Comparison of ENCODE assay signal across 1 cellular context in the genomic region with DNA sequence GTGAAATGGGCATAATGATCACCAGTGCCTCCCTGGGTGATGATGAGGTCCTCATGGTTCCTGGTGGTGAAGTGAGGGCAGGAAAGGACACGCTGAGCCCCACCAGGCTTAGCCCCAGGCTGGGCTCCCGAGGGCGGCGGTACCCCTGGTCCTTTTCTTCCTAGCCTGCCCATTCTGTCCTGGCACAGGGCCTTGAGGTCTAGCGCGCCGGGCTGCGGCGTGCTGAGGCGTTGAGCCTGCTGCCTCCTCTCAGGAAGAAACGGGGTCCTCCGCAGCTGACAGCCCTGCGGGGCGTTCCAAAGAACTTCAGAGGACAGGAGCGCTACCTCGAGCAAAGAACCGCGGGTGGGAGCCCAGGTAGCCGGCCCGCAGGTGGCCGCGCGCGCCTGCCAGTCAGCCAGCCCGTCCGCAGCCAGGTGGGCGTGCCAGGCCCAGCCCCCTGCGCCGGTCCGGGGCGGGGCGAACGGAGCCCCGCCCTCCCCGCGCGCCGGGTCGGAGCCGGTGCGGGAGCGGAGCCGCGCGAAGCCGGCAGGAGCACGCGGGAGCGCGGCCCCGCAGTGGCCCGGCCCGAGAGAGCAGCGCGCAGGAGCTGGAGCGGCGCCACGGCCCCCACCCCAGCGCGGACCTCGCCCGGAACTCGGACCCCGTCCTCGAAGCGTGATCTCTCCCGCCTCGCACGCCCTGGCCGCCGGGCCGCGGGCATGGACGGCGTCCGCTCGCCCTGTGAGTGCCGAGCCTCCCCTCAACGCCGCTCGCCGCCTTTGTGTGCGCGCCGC.
TF ChIP-seq lines count a peak whose summit lies in the region.

A gene (plus strand): TSS at position 477 of the 776 bp plus-strand sequence. CDS start 791 bp downstream, outside the sequence.

TF ChIP-seq in HepG2, 621 proteins besides CTCF, POLR2A, EP300 and RAD21 (continued from another document and continues in another):
- TF ChIP-seq, protein P1, sequence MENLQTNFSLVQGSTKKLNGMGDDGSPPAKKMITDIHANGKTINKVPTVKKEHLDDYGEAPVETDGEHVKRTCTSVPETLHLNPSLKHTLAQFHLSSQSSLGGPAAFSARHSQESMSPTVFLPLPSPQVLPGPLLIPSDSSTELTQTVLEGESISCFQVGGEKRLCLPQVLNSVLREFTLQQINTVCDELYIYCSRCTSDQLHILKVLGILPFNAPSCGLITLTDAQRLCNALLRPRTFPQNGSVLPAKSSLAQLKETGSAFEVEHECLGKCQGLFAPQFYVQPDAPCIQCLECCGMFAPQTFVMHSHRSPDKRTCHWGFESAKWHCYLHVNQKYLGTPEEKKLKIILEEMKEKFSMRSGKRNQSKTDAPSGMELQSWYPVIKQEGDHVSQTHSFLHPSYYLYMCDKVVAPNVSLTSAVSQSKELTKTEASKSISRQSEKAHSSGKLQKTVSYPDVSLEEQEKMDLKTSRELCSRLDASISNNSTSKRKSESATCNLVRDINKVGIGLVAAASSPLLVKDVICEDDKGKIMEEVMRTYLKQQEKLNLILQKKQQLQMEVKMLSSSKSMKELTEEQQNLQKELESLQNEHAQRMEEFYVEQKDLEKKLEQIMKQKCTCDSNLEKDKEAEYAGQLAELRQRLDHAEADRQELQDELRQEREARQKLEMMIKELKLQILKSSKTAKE (CRISPR knock-in tag; IDR thresholded peaks at IDR 0.05; ENCODE audit: borderline replicate concordance), result no peak
- TF ChIP-seq ZNF75D (CRISPR knock-in tag; IDR thresholded peaks at IDR 0.05; ENCODE audit: borderline replicate concordance) (no peak), ZNF383 (CRISPR knock-in tag; IDR thresholded peaks at IDR 0.05; ENCODE audit: borderline replicate concordance) (no peak), ZNF569 (CRISPR knock-in tag; IDR thresholded peaks at IDR 0.05; ENCODE audit: borderline replicate concordance) (no peak), RFX1 (IDR thresholded peaks at IDR 0.05) (no peak), RFXAP (CRISPR knock-in tag; IDR thresholded peaks at IDR 0.05; ENCODE audit: borderline replicate concordance) (no peak), PHB2 (IDR thresholded peaks at IDR 0.05; ENCODE audit: partially characterized antibody) (no peak), HDAC2 (CRISPR knock-in tag; IDR thresholded peaks at IDR 0.05) (no peak), DNMT1 (CRISPR knock-in tag; IDR thresholded peaks at IDR 0.05) (0 out of 2 replicates have a peak, but pooled peaks have one; percentile 6), ARNTL (CRISPR knock-in tag; IDR thresholded peaks at IDR 0.05) (no peak), SNRNP70 (IDR thresholded peaks at IDR 0.05; ENCODE audit: low read depth, low read length) (no peak), AGO2 (optimal IDR thresholded peaks at IDR 0.05; ENCODE audit: low read depth, low read length) (no peak), ZFP41 (CRISPR knock-in tag; IDR thresholded peaks at IDR 0.05; ENCODE audit: borderline replicate concordance) (no peak), ZNF709 (CRISPR knock-in tag; IDR thresholded peaks at IDR 0.05) (no peak), ETV5 (CRISPR knock-in tag; IDR thresholded peaks at IDR 0.05; ENCODE audit: borderline replicate concordance) (no peak), ARNT2 (CRISPR knock-in tag; IDR thresholded peaks at IDR 0.05; ENCODE audit: low read depth) (peak; percentile 34; the same call in 1 of the 2 replicates)
- TF ChIP-seq, protein P2, sequence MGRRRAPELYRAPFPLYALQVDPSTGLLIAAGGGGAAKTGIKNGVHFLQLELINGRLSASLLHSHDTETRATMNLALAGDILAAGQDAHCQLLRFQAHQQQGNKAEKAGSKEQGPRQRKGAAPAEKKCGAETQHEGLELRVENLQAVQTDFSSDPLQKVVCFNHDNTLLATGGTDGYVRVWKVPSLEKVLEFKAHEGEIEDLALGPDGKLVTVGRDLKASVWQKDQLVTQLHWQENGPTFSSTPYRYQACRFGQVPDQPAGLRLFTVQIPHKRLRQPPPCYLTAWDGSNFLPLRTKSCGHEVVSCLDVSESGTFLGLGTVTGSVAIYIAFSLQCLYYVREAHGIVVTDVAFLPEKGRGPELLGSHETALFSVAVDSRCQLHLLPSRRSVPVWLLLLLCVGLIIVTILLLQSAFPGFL (CRISPR knock-in tag; IDR thresholded peaks at IDR 0.05), result no peak
- TF ChIP-seq, protein P3, sequence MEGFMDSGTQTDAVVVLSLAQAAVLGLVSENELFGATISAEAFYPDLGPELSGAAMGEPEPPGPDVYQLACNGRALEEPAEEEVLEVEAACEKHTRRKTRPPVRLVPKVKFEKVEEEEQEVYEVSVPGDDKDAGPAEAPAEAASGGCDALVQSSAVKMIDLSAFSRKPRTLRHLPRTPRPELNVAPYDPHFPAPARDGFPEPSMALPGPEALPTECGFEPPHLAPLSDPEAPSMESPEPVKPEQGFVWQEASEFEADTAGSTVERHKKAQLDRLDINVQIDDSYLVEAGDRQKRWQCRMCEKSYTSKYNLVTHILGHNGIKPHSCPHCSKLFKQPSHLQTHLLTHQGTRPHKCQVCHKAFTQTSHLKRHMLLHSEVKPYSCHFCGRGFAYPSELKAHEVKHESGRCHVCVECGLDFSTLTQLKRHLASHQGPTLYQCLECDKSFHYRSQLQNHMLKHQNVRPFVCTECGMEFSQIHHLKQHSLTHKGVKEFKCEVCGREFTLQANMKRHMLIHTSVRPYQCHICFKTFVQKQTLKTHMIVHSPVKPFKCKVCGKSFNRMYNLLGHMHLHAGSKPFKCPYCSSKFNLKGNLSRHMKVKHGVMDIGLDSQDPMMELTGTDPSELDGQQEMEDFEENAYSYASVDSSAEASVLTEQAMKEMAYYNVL (CRISPR knock-in tag; IDR thresholded peaks at IDR 0.05; ENCODE audit: borderline replicate concordance), result no peak
- TF ChIP-seq, protein P4, sequence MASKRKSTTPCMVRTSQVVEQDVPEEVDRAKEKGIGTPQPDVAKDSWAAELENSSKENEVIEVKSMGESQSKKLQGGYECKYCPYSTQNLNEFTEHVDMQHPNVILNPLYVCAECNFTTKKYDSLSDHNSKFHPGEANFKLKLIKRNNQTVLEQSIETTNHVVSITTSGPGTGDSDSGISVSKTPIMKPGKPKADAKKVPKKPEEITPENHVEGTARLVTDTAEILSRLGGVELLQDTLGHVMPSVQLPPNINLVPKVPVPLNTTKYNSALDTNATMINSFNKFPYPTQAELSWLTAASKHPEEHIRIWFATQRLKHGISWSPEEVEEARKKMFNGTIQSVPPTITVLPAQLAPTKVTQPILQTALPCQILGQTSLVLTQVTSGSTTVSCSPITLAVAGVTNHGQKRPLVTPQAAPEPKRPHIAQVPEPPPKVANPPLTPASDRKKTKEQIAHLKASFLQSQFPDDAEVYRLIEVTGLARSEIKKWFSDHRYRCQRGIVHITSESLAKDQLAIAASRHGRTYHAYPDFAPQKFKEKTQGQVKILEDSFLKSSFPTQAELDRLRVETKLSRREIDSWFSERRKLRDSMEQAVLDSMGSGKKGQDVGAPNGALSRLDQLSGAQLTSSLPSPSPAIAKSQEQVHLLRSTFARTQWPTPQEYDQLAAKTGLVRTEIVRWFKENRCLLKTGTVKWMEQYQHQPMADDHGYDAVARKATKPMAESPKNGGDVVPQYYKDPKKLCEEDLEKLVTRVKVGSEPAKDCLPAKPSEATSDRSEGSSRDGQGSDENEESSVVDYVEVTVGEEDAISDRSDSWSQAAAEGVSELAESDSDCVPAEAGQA (IDR thresholded peaks at IDR 0.05; ENCODE audit: low read depth), result no peak
- TF ChIP-seq, protein P4 (CRISPR knock-in tag; IDR thresholded peaks at IDR 0.05; ENCODE audit: borderline replicate concordance), result no peak
- TF ChIP-seq, protein P5, sequence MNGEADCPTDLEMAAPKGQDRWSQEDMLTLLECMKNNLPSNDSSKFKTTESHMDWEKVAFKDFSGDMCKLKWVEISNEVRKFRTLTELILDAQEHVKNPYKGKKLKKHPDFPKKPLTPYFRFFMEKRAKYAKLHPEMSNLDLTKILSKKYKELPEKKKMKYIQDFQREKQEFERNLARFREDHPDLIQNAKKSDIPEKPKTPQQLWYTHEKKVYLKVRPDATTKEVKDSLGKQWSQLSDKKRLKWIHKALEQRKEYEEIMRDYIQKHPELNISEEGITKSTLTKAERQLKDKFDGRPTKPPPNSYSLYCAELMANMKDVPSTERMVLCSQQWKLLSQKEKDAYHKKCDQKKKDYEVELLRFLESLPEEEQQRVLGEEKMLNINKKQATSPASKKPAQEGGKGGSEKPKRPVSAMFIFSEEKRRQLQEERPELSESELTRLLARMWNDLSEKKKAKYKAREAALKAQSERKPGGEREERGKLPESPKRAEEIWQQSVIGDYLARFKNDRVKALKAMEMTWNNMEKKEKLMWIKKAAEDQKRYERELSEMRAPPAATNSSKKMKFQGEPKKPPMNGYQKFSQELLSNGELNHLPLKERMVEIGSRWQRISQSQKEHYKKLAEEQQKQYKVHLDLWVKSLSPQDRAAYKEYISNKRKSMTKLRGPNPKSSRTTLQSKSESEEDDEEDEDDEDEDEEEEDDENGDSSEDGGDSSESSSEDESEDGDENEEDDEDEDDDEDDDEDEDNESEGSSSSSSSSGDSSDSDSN (CRISPR knock-in tag; IDR thresholded peaks at IDR 0.05), result peak; percentile 52; the same call in 1 of the 2 replicates
- TF ChIP-seq, protein P6, sequence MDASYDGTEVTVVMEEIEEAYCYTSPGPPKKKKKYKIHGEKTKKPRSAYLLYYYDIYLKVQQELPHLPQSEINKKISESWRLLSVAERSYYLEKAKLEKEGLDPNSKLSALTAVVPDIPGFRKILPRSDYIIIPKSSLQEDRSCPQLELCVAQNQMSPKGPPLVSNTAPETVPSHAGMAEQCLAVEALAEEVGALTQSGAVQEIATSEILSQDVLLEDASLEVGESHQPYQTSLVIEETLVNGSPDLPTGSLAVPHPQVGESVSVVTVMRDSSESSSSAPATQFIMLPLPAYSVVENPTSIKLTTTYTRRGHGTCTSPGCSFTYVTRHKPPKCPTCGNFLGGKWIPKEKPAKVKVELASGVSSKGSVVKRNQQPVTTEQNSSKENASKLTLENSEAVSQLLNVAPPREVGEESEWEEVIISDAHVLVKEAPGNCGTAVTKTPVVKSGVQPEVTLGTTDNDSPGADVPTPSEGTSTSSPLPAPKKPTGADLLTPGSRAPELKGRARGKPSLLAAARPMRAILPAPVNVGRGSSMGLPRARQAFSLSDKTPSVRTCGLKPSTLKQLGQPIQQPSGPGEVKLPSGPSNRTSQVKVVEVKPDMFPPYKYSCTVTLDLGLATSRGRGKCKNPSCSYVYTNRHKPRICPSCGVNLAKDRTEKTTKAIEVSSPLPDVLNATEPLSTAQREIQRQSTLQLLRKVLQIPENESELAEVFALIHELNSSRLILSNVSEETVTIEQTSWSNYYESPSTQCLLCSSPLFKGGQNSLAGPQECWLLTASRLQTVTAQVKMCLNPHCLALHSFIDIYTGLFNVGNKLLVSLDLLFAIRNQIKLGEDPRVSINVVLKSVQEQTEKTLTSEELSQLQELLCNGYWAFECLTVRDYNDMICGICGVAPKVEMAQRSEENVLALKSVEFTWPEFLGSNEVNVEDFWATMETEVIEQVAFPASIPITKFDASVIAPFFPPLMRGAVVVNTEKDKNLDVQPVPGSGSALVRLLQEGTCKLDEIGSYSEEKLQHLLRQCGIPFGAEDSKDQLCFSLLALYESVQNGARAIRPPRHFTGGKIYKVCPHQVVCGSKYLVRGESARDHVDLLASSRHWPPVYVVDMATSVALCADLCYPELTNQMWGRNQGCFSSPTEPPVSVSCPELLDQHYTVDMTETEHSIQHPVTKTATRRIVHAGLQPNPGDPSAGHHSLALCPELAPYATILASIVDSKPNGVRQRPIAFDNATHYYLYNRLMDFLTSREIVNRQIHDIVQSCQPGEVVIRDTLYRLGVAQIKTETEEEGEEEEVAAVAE (CRISPR knock-in tag; IDR thresholded peaks at IDR 0.05; ENCODE audit: borderline replicate concordance), result no peak
- TF ChIP-seq, protein P7, sequence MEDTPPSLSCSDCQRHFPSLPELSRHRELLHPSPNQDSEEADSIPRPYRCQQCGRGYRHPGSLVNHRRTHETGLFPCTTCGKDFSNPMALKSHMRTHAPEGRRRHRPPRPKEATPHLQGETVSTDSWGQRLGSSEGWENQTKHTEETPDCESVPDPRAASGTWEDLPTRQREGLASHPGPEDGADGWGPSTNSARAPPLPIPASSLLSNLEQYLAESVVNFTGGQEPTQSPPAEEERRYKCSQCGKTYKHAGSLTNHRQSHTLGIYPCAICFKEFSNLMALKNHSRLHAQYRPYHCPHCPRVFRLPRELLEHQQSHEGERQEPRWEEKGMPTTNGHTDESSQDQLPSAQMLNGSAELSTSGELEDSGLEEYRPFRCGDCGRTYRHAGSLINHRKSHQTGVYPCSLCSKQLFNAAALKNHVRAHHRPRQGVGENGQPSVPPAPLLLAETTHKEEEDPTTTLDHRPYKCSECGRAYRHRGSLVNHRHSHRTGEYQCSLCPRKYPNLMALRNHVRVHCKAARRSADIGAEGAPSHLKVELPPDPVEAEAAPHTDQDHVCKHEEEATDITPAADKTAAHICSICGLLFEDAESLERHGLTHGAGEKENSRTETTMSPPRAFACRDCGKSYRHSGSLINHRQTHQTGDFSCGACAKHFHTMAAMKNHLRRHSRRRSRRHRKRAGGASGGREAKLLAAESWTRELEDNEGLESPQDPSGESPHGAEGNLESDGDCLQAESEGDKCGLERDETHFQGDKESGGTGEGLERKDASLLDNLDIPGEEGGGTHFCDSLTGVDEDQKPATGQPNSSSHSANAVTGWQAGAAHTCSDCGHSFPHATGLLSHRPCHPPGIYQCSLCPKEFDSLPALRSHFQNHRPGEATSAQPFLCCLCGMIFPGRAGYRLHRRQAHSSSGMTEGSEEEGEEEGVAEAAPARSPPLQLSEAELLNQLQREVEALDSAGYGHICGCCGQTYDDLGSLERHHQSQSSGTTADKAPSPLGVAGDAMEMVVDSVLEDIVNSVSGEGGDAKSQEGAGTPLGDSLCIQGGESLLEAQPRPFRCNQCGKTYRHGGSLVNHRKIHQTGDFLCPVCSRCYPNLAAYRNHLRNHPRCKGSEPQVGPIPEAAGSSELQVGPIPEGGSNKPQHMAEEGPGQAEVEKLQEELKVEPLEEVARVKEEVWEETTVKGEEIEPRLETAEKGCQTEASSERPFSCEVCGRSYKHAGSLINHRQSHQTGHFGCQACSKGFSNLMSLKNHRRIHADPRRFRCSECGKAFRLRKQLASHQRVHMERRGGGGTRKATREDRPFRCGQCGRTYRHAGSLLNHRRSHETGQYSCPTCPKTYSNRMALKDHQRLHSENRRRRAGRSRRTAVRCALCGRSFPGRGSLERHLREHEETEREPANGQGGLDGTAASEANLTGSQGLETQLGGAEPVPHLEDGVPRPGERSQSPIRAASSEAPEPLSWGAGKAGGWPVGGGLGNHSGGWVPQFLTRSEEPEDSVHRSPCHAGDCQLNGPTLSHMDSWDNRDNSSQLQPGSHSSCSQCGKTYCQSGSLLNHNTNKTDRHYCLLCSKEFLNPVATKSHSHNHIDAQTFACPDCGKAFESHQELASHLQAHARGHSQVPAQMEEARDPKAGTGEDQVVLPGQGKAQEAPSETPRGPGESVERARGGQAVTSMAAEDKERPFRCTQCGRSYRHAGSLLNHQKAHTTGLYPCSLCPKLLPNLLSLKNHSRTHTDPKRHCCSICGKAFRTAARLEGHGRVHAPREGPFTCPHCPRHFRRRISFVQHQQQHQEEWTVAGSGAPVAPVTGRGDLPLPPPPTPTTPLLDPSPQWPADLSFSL (CRISPR knock-in tag; IDR thresholded peaks at IDR 0.05), result no peak
